In genomic region chr13:39959497-39959896, GRCh38 we compare ENCODE assay signal across 16 cellular contexts.
"Had no signal": no experiment of that assay in that cellular context is flagged by ENCODE, and none has a peak within 500 bp of the region (broad histone marks: within the 10 kb centered on the region; RNA-seq: fewer than 3 reads in every experiment).

No MANE protein-coding gene starts in this region.

- H3K27me3 ChIP-seq: breast epithelium had no signal

- H3K9me3 Mint-ChIP-seq: activated CD4-positive, alpha-beta T cell treated with anti-CD3 and anti-CD28 coated beads, Interleukin-2, amount 10 ng/mL, durations not matched to agents 24 days and 14 days had no signal

- DNase-seq: activated CD4-positive, alpha-beta T cell treated with anti-CD3 and anti-CD28 coated beads, Interleukin-2, amount 10 ng/mL, durations not matched to agents 24 days and 14 days; activated CD8-positive, alpha-beta memory T cell treated with anti-CD3 and anti-CD28 coated beads, Interleukin-2, amount 50 U/mL, for 48 hours; activated CD8-positive, alpha-beta T cell treated with anti-CD3 and anti-CD28 coated beads, Interleukin-2, amount 10 ng/mL, durations not matched to agents 7 days and 5 days; activated gamma-delta T cell treated with Interleukin-2 at 50 U/mL for 16 hours; anterior cingulate cortex; kidney glomerular epithelial cell; lower lobe of right lung; midbrain; naive B cell; posterior cingulate gyrus; retina; stimulated activated naive CD8-positive, alpha-beta T cell treated with anti-CD3 and anti-CD28 coated beads, Interleukin-15, Interleukin-2, amounts not matched to agents 100 U/mL and 50 U/mL, for 24 hours; trophoblast cell had no signal

- H3K36me3 Mint-ChIP-seq: naive B cell, WTC11 had no signal

- H3K27me3 Mint-ChIP-seq: activated CD4-positive, alpha-beta T cell treated with anti-CD3 and anti-CD28 coated beads, Interleukin-2, amount 10 ng/mL, durations not matched to agents 24 days and 14 days; activated naive CD8-positive, alpha-beta T cell; naive B cell had no signal

- H3K9me3 ChIP-seq: breast epithelium, lower lobe of right lung had no signal

- H3K27ac ChIP-seq: breast epithelium, lower lobe of right lung had no signal

- ATAC-seq: activated CD8-positive, alpha-beta T cell treated with anti-CD3 and anti-CD28 coated beads, Interleukin-2, amount 10 ng/mL, durations not matched to agents 7 days and 5 days; lower lobe of right lung; stimulated activated naive CD8-positive, alpha-beta T cell treated with anti-CD3 and anti-CD28 coated beads, Interleukin-15, Interleukin-2, amounts not matched to agents 100 U/mL and 50 U/mL, for 24 hours; WTC11 had no signal

- H3K36me3 ChIP-seq: breast epithelium, lower lobe of right lung had no signal

- H3K4me3 Mint-ChIP-seq: naive B cell, WTC11 had no signal

- H3K27ac Mint-ChIP-seq: activated CD4-positive, alpha-beta T cell treated with anti-CD3 and anti-CD28 coated beads, Interleukin-2, amount 10 ng/mL, durations not matched to agents 24 days and 14 days; activated CD8-positive, alpha-beta T cell treated with anti-CD3 and anti-CD28 coated beads, Interleukin-2, amount 10 ng/mL, durations not matched to agents 7 days and 5 days; activated naive CD8-positive, alpha-beta T cell; WTC11 had no signal

- H3K4me3 ChIP-seq: breast epithelium, lower lobe of right lung had no signal

- H3K4me1 ChIP-seq: breast epithelium had no signal
